14 cellular contexts compared by ENCODE assay signal in the genomic region with DNA sequence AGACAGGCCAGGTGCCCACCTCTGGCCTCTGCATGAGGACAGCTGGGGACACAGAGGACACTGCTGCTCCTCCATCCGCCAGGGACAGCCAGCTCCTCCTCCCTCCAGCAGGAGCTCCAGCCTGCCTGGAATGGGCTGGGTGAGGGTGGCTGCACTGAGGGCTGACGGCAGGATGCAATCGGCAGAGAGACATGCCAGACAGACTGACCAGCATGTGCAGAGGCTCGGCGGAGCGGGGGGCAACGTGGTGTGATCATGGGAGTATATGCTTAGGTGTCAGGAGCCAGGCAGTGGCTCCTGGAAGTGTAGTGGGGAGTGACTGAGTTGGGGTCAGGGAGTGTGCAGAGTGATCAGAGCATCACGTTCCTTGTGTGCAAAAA.
A peak's percentile ranks its signal among the peaks of the same experiment; 100 is the strongest.
DNase-seq lines count a peak whose midpoint lies in the region; ATAC-seq and TF ChIP-seq lines count a peak whose summit lies in the region.
"Had no signal": no experiment of that assay in that cellular context is flagged by ENCODE, and none has a peak within 500 bp of the region (broad histone marks: within the 10 kb centered on the region; RNA-seq: fewer than 3 reads in every experiment).

No MANE protein-coding gene starts in this region.

- TF ChIP-seq CTCF in GM13976 (IDR thresholded peaks at IDR 0.05; ENCODE audit: borderline replicate concordance, control extremely low read depth, extremely low read depth, insufficient read depth, missing control alignments) (no peak), endothelial cell (IDR thresholded peaks at IDR 0.05; ENCODE audit: unreplicated experiment) (no peak), neural progenitor cell (IDR thresholded peaks at IDR 0.05) (no peak), lower lobe of right lung (IDR thresholded peaks at IDR 0.05) (no peak)

- H3K9ac ChIP-seq in neural progenitor cell (no peak overlapping the region), Karpas-422 (ENCODE audit: low read length) (no peak overlapping the region)

- H3K9me2 ChIP-seq in Karpas-422 (replicated peaks; ENCODE audit: insufficient read depth, low read length) = no peaks in the 10 kb centered on the region

- H3K4me1 Mint-ChIP-seq in activated CD4-positive, alpha-beta T cell treated with anti-CD3 and anti-CD28 coated beads, Interleukin-2, amount 10 ng/mL, durations not matched to agents 7 days and 5 days = no peaks in the 10 kb centered on the region
- H3K4me1 Mint-ChIP-seq in activated CD4-positive, alpha-beta T cell treated with anti-CD3 and anti-CD28 coated beads, Interleukin-2, amount 10 ng/mL, durations not matched to agents 24 days and 14 days = no peaks in the 10 kb centered on the region
- no peaks in the 10 kb centered on the region for H3K4me1 Mint-ChIP-seq in endothelial cell (ENCODE audit: unreplicated experiment)
- peaks cover 40% of the 10 kb centered on the region for H3K4me1 Mint-ChIP-seq in neural progenitor cell

- H3K4me3 ChIP-seq in neural progenitor cell = no peak overlapping the region
- no peak overlapping the region for H3K4me3 ChIP-seq in lower lobe of right lung
- H3K4me3 ChIP-seq in Karpas-422 (ENCODE audit: low read length) = no peak overlapping the region

- H3K36me3 Mint-ChIP-seq in activated CD4-positive, alpha-beta T cell treated with anti-CD3 and anti-CD28 coated beads, Interleukin-2, amount 10 ng/mL, durations not matched to agents 7 days and 5 days (ENCODE audit: low read depth) = no peaks in the 10 kb centered on the region
- H3K36me3 Mint-ChIP-seq in activated CD4-positive, alpha-beta T cell treated with anti-CD3 and anti-CD28 coated beads, Interleukin-2, amount 10 ng/mL, durations not matched to agents 24 days and 14 days (ENCODE audit: low read depth) = no peaks in the 10 kb centered on the region
- no peaks in the 10 kb centered on the region for H3K36me3 Mint-ChIP-seq in endothelial cell (ENCODE audit: low read depth, unreplicated experiment)
- H3K36me3 Mint-ChIP-seq in neural progenitor cell = no peaks in the 10 kb centered on the region

- H3K9me3 Mint-ChIP-seq in activated CD4-positive, alpha-beta T cell treated with anti-CD3 and anti-CD28 coated beads, Interleukin-2, amount 10 ng/mL, durations not matched to agents 7 days and 5 days = no peaks in the 10 kb centered on the region
- no peaks in the 10 kb centered on the region for H3K9me3 Mint-ChIP-seq in activated CD4-positive, alpha-beta T cell treated with anti-CD3 and anti-CD28 coated beads, Interleukin-2, amount 10 ng/mL, durations not matched to agents 24 days and 14 days
- H3K9me3 Mint-ChIP-seq in endothelial cell (ENCODE audit: unreplicated experiment) (no peaks in the 10 kb centered on the region), neural progenitor cell (peaks cover 4% of the 10 kb centered on the region)

- no peaks in the 10 kb centered on the region for H3K27me3 ChIP-seq in neural progenitor cell
- H3K27me3 ChIP-seq in lower lobe of right lung (ENCODE audit: low read depth) = peaks cover 9% of the 10 kb centered on the region
- no peaks in the 10 kb centered on the region for H3K27me3 ChIP-seq in Karpas-422 (ENCODE audit: low read length)

- POLR2A ChIA-PET in activated CD4-positive, alpha-beta T cell treated with anti-CD3 and anti-CD28 coated beads, Interleukin-2, amount 10 ng/mL, durations not matched to agents 7 days and 5 days (lab: Charles Lee) = no interaction called here

- H3K4me3 Mint-ChIP-seq in activated CD4-positive, alpha-beta T cell treated with anti-CD3 and anti-CD28 coated beads, Interleukin-2, amount 10 ng/mL, durations not matched to agents 7 days and 5 days = no peak overlapping the region
- H3K4me3 Mint-ChIP-seq in activated CD4-positive, alpha-beta T cell treated with anti-CD3 and anti-CD28 coated beads, Interleukin-2, amount 10 ng/mL, durations not matched to agents 24 days and 14 days = no peak overlapping the region
- peak overlapping the region; percentile 42 for H3K4me3 Mint-ChIP-seq in endothelial cell (ENCODE audit: unreplicated experiment)
- H3K4me3 Mint-ChIP-seq in neural progenitor cell = no peak overlapping the region

- H3F3A ChIP-seq in neural progenitor cell (ENCODE audit: low read depth) = no peaks in the 10 kb centered on the region

- in situ Hi-C loops in GM13976 (cut with MboI; ENCODE audit: low sequenced_read_pairs, unreplicated experiment) = no loop called here

- DNase-seq in activated CD4-positive, alpha-beta T cell treated with anti-CD3 and anti-CD28 coated beads, Interleukin-2, amount 10 ng/mL, durations not matched to agents 7 days and 5 days = peak; percentile 2
- no peak for DNase-seq in activated CD4-positive, alpha-beta T cell treated with anti-CD3 and anti-CD28 coated beads, Interleukin-2, amount 10 ng/mL, durations not matched to agents 24 days and 14 days
- DNase-seq in GM13976 (ENCODE audit: low spot score) (peak; percentile 9), endothelial cell (ENCODE audit: low spot score) (no peak), neural progenitor cell (ENCODE audit: low spot score) (no peak), activated gamma-delta T cell treated with Interleukin-2 at 50 U/mL for 16 hours (no peak), lower lobe of right lung (no peak), Karpas-422 (no peak)
- DNase-seq: DMS 273 treated with DMSO at 0.1 percent for 48 hours, KBM-7, NCI-H1092, NCI-H1694 treated with DMSO at 0.1 percent for 48 hours, NCI-H446, NCI-H774 had no signal

- H3K9me3 ChIP-seq in neural progenitor cell (ENCODE audit: low read depth) (no peaks in the 10 kb centered on the region), lower lobe of right lung (no peaks in the 10 kb centered on the region), Karpas-422 (ENCODE audit: low read length) (no peaks in the 10 kb centered on the region)

- H3K4me2 ChIP-seq in neural progenitor cell (no peak overlapping the region), Karpas-422 (ENCODE audit: low read depth, low read length, poor library complexity, severe bottlenecking) (no peak overlapping the region)

- intact Hi-C loops in activated CD4-positive, alpha-beta T cell treated with anti-CD3 and anti-CD28 coated beads, Interleukin-2, amount 10 ng/mL, durations not matched to agents 24 days and 14 days (cut with micrococcal nuclease) = no loop called here
- intact Hi-C loops in lower lobe of right lung (cut with DNase I) = no loop called here

- H3K79me2 ChIP-seq in neural progenitor cell (ENCODE audit: low read depth) = no peaks in the 10 kb centered on the region
- no peaks in the 10 kb centered on the region for H3K79me2 ChIP-seq in Karpas-422 (ENCODE audit: low read length)

- no peak for ATAC-seq in lower lobe of right lung

- H3K36me3 ChIP-seq in neural progenitor cell (no peaks in the 10 kb centered on the region), lower lobe of right lung (no peaks in the 10 kb centered on the region), Karpas-422 (ENCODE audit: insufficient read depth, low read length) (no peaks in the 10 kb centered on the region)

- no peaks in the 10 kb centered on the region for H4K20me1 ChIP-seq in neural progenitor cell (ENCODE audit: low read depth)
- no peaks in the 10 kb centered on the region for H4K20me1 ChIP-seq in Karpas-422 (ENCODE audit: insufficient read depth, low read depth, low read length)

- H3K27ac ChIP-seq in neural progenitor cell (no peak overlapping the region), lower lobe of right lung (no peak overlapping the region), Karpas-422 (ENCODE audit: low read length) (no peak overlapping the region)

- no peak overlapping the region for H3K27ac Mint-ChIP-seq in activated CD4-positive, alpha-beta T cell treated with anti-CD3 and anti-CD28 coated beads, Interleukin-2, amount 10 ng/mL, durations not matched to agents 7 days and 5 days
- no peak overlapping the region for H3K27ac Mint-ChIP-seq in activated CD4-positive, alpha-beta T cell treated with anti-CD3 and anti-CD28 coated beads, Interleukin-2, amount 10 ng/mL, durations not matched to agents 24 days and 14 days
- no peak overlapping the region for H3K27ac Mint-ChIP-seq in endothelial cell (ENCODE audit: unreplicated experiment)
- H3K27ac Mint-ChIP-seq in neural progenitor cell = peak overlapping the region; percentile 67

- CTCF ChIA-PET in activated CD4-positive, alpha-beta T cell treated with anti-CD3 and anti-CD28 coated beads, Interleukin-2, amount 10 ng/mL, durations not matched to agents 7 days and 5 days (lab: Charles Lee) = no interaction called here

- H2AFZ ChIP-seq in neural progenitor cell (replicated peaks) (no peak overlapping the region), Karpas-422 (ENCODE audit: low read length) (no peak overlapping the region)

- peaks cover under 1% of the 10 kb centered on the region for H3K27me3 Mint-ChIP-seq in activated CD4-positive, alpha-beta T cell treated with anti-CD3 and anti-CD28 coated beads, Interleukin-2, amount 10 ng/mL, durations not matched to agents 7 days and 5 days
- no peaks in the 10 kb centered on the region for H3K27me3 Mint-ChIP-seq in activated CD4-positive, alpha-beta T cell treated with anti-CD3 and anti-CD28 coated beads, Interleukin-2, amount 10 ng/mL, durations not matched to agents 24 days and 14 days
- peaks cover 13% of the 10 kb centered on the region for H3K27me3 Mint-ChIP-seq in endothelial cell (ENCODE audit: unreplicated experiment)
- peaks cover 6% of the 10 kb centered on the region for H3K27me3 Mint-ChIP-seq in neural progenitor cell (ENCODE audit: insufficient read depth, low read depth)

- H3K4me1 ChIP-seq in neural progenitor cell (peaks cover 5% of the 10 kb centered on the region), lower lobe of right lung (no peaks in the 10 kb centered on the region), Karpas-422 (ENCODE audit: low read length) (no peaks in the 10 kb centered on the region)

Comparison
In these comparisons a context has a peak if more than half of its experiments do, and no peak if none do; other contexts are left out.
1. DNase-seq: peak in activated CD4-positive, alpha-beta T cell treated with anti-CD3 and anti-CD28 coated beads, Interleukin-2, amount 10 ng/mL, durations not matched to agents 7 days and 5 days (single experiment) and GM13976 (single experiment); none in activated CD4-positive, alpha-beta T cell treated with anti-CD3 and anti-CD28 coated beads, Interleukin-2, amount 10 ng/mL, durations not matched to agents 24 days and 14 days (single experiment), endothelial cell (single experiment), neural progenitor cell (single experiment), activated gamma-delta T cell treated with Interleukin-2 at 50 U/mL for 16 hours (single experiment), lower lobe of right lung (single experiment) and Karpas-422 (single experiment).